Comparison of ENCODE assay signal across 9 cellular contexts in genomic region chr12:13102481-13103195, GRCh38.
DNase-seq lines count a peak whose midpoint lies in the region; ATAC-seq lines count a peak whose summit lies in the region.
"Had no signal": no experiment of that assay in that cellular context is flagged by ENCODE, and none has a peak within 500 bp of the region (broad histone marks: within the 10 kb centered on the region; RNA-seq: fewer than 3 reads in every experiment).

No MANE protein-coding gene starts in this region.

- no peak for ATAC-seq in GM19328 (IDR thresholded peaks at IDR 0.05; ENCODE audit: unreplicated experiment)

- H3K4me1 Mint-ChIP-seq in T-helper 1 cell treated with Interleukin-12 subunit alpha and Interleukin-12 subunit beta and Interleukin-4 antibody, amounts not matched to agents 30 μg/mL and 1 μg/mL, for 36 hours (ENCODE audit: low read depth): peaks cover 32% of the 10 kb centered on the region
- peaks cover 48% of the 10 kb centered on the region for H3K4me1 Mint-ChIP-seq in activated naive CD8-positive, alpha-beta T cell (ENCODE audit: low read depth)

- no peak overlapping the region for H3K9ac ChIP-seq in stomach smooth muscle (ENCODE audit: low read length in 2 of 2)

- H3K9me3 Mint-ChIP-seq in T-helper 1 cell treated with Interleukin-12 subunit alpha and Interleukin-12 subunit beta and Interleukin-4 antibody, amounts not matched to agents 30 μg/mL and 1 μg/mL, for 36 hours: no peaks in the 10 kb centered on the region
- no peaks in the 10 kb centered on the region for H3K9me3 Mint-ChIP-seq in activated naive CD8-positive, alpha-beta T cell (ENCODE audit: low read depth)

- H3K27me3 Mint-ChIP-seq in T-helper 1 cell treated with Interleukin-12 subunit alpha and Interleukin-12 subunit beta and Interleukin-4 antibody, amounts not matched to agents 30 μg/mL and 1 μg/mL, for 36 hours (ENCODE audit: low read depth): peaks cover 6% of the 10 kb centered on the region
- no peaks in the 10 kb centered on the region for H3K27me3 Mint-ChIP-seq in activated naive CD8-positive, alpha-beta T cell

- no peak overlapping the region for H3K27ac Mint-ChIP-seq in T-helper 1 cell treated with Interleukin-12 subunit alpha and Interleukin-12 subunit beta and Interleukin-4 antibody, amounts not matched to agents 30 μg/mL and 1 μg/mL, for 36 hours
- H3K27ac Mint-ChIP-seq in activated naive CD8-positive, alpha-beta T cell: peak overlapping the region; percentile 79

- peaks cover 23% of the 10 kb centered on the region for H3K4me1 ChIP-seq in stomach smooth muscle (ENCODE audit: control insufficient read depth, insufficient read depth, low read length)

- H3K4me3 ChIP-seq in stomach smooth muscle (ENCODE audit: low read length in 2 of 2): no peak overlapping the region

- no peaks in the 10 kb centered on the region for H3K9me3 ChIP-seq in stomach smooth muscle (ENCODE audit: control insufficient read depth in 2 of 2, low read length in 2 of 2)

- no peaks in the 10 kb centered on the region for H3K36me3 ChIP-seq in stomach smooth muscle (ENCODE audit: control insufficient read depth in 2 of 2, insufficient read depth in 2 of 2, low read length in 2 of 2)

- no peaks in the 10 kb centered on the region for H3K27me3 ChIP-seq in stomach smooth muscle (ENCODE audit: control insufficient read depth in 1 of 2, insufficient read depth in 2 of 2, low read length in 2 of 2)

- no peaks in the 10 kb centered on the region for H3K36me3 Mint-ChIP-seq in T-helper 1 cell treated with Interleukin-12 subunit alpha and Interleukin-12 subunit beta and Interleukin-4 antibody, amounts not matched to agents 30 μg/mL and 1 μg/mL, for 36 hours (ENCODE audit: low read depth)
- no peaks in the 10 kb centered on the region for H3K36me3 Mint-ChIP-seq in activated naive CD8-positive, alpha-beta T cell

- H3K27ac ChIP-seq in stomach smooth muscle (ENCODE audit: low read length): peak overlapping the region; percentile 86

- DNase-seq in T-helper 1 cell: no peak
- DNase-seq in iris pigment epithelial cell (ENCODE audit: low read depth): peak; percentile 81
- no peak for DNase-seq in NCI-H446 treated with DMSO at 0.1 percent for 48 hours (lab: John Stamatoyannopoulos, UW)
- DNase-seq in NOMO-1 treated with DMSO at 0.1 percent for 48 hours (lab: John Stamatoyannopoulos, UW; ENCODE audit: unreplicated experiment): no peak
- DNase-seq: SHP77 had no signal

- H3K4me3 Mint-ChIP-seq in T-helper 1 cell treated with Interleukin-12 subunit alpha and Interleukin-12 subunit beta and Interleukin-4 antibody, amounts not matched to agents 30 μg/mL and 1 μg/mL, for 36 hours: peak overlapping the region; percentile 9
- peak overlapping the region; percentile 83 for H3K4me3 Mint-ChIP-seq in activated naive CD8-positive, alpha-beta T cell
